ENCODE assay signal across 18 cellular contexts in the genomic region with DNA sequence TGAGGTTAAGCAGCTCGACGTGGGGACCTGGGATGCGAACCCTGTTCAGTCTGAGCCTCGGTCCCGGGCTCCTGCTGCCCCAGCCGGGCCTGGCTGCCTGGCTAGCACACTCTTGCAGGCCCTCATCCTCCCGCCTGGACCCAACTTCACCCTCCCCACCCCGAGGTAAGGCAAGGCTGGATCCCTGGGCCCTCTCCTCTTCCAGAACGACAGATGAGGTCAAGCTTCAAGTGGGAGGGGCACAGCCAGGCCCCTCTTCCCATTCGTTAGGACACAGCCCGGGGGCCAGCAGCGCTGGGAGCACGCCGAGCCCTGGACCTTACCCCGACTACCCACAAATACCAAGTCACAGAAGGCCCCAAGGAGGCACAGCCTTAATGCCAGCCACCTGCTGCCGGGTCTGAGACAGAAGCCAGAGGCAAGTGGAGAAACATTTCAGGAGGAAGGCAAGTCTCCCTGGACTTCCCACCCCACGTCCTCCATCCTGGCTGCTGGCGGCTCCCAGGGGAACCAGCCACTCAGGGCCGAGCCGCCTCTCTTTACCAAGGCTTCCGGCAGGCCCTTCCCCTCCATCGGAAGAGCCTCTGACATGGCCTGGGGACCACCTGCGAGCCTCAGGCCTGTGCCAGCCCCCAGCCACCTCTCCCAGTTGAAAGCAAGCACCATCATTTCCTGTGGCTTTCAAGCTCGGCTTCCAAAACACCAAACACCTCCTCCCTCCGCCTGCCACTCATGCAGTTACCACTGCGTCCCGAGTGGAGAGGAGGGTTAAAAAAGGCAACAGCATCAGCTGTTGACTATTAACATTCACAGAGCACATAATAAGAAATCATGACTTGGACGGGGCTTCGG. TPM values are rescaled to one million over a fixed set of nuclear protein-coding genes. Genes with fewer than 3 reads are reported as not detected.
DNase-seq lines count a peak whose midpoint lies in the region; ATAC-seq and TF ChIP-seq lines count a peak whose summit lies in the region.
"Had no signal": no experiment of that assay in that cellular context is flagged by ENCODE, and none has a peak within 500 bp of the region (broad histone marks: within the 10 kb centered on the region; RNA-seq: fewer than 3 reads in every experiment).

No MANE protein-coding gene starts in this region.

- H3K4me3 ChIP-seq in heart right ventricle (peak overlapping the region in 1 of 10 donors; percentile 5), tibial artery (no peak overlapping the region)
- H3K4me3 ChIP-seq: breast epithelium, lung, SJCRH30, stomach had no signal

- no peak overlapping the region for H3K27ac ChIP-seq in heart right ventricle
- H3K27ac ChIP-seq in tibial artery: no peak overlapping the region
- H3K27ac ChIP-seq: breast epithelium, SJCRH30, stomach had no signal

- no peaks in the 10 kb centered on the region for H3K9me3 ChIP-seq in heart right ventricle
- H3K9me3 ChIP-seq in tibial artery: no peaks in the 10 kb centered on the region
- H3K9me3 ChIP-seq: breast epithelium, SJCRH30, stomach had no signal

- H3K27me3 Mint-ChIP-seq in activated naive CD8-positive, alpha-beta T cell treated with anti-CD3 and anti-CD28 coated beads, Interleukin-2, amount 10 ng/mL, durations not matched to agents 7 days and 5 days: no peaks in the 10 kb centered on the region
- H3K27me3 Mint-ChIP-seq in natural killer cell (ENCODE audit: low read depth in 2 of 2): peaks cover 0 to 9% of the 10 kb centered on the region in 2 donors
- H3K27me3 Mint-ChIP-seq: CD4-positive, alpha-beta T cell had no signal

- ATAC-seq in heart right ventricle: no peak
- ATAC-seq in activated naive CD8-positive, alpha-beta T cell treated with anti-CD3 and anti-CD28 coated beads, Interleukin-2, amount 10 ng/mL, durations not matched to agents 7 days and 5 days (ENCODE audit: low read depth): peak; percentile 63
- ATAC-seq in natural killer cell: peak; percentile 55 to 82 (median 60)

- H3K36me3 ChIP-seq in heart right ventricle (no peaks in the 10 kb centered on the region), tibial artery (no peaks in the 10 kb centered on the region)
- H3K36me3 ChIP-seq: breast epithelium, SJCRH30 had no signal

- POLR2A ChIA-PET in activated naive CD8-positive, alpha-beta T cell treated with anti-CD3 and anti-CD28 coated beads, Interleukin-2, amount 10 ng/mL, durations not matched to agents 7 days and 5 days (lab: Charles Lee): no interaction called here

- intact Hi-C loops in cardiac septum (cut with DNase I): no loop called here
- intact Hi-C loops in heart right ventricle (cut with DNase I): no loop called here
- intact Hi-C loops in natural killer cell (cut with micrococcal nuclease): no loop called here
- intact Hi-C loops in tibial artery (cut with DNase I; ENCODE audit: low total_unique reads): no loop called here

- no peak overlapping the region for H3K27ac Mint-ChIP-seq in activated naive CD8-positive, alpha-beta T cell treated with anti-CD3 and anti-CD28 coated beads, Interleukin-2, amount 10 ng/mL, durations not matched to agents 7 days and 5 days
- peak overlapping the region; percentile 72 to 73 for H3K27ac Mint-ChIP-seq in natural killer cell
- H3K27ac Mint-ChIP-seq: CD4-positive, alpha-beta T cell had no signal

- DNase-seq in cardiac septum (ENCODE audit: low spot score) (peak; percentile 73), heart right ventricle (no peak), natural killer cell (no peak), tibial artery (peak; percentile 14 to 41), NCI-H1105 treated with DMSO at 0.1 percent for 48 hours (lab: John Stamatoyannopoulos, UW) (no peak), NCI-H1105 (lab: John Stamatoyannopoulos, UW) (no peak), iPS-NIHi7 (ENCODE audit: extremely low spot score) (no peak)
- DNase-seq in activated naive CD8-positive, alpha-beta T cell treated with anti-CD3 and anti-CD28 coated beads, Interleukin-2, amount 10 ng/mL, durations not matched to agents 7 days and 5 days: peak; percentile 30
- DNase-seq: activated CD4-positive, alpha-beta T cell treated with anti-CD3 and anti-CD28 coated beads for 1 hour; CD4-positive, alpha-beta T cell; NCI-H1417 treated with DMSO at 0.1 percent for 48 hours; NCI-H2171 treated with DMSO at 0.1 percent for 48 hours; NCI-H774; nephron progenitor cell; SJCRH30; stomach had no signal

- 68 to 74% methylated on average over 29 of the region's 29 CpGs for WGBS in heart right ventricle, 2 donors

- H3K27me3 ChIP-seq in heart right ventricle (peaks cover 0 to 25% (median 12%) of the 10 kb centered on the region in 7 donors), tibial artery (peaks cover 0 to 53% of the 10 kb centered on the region in 2 donors)
- H3K27me3 ChIP-seq: breast epithelium, SJCRH30 had no signal

- no peaks in the 10 kb centered on the region for H3K9me3 Mint-ChIP-seq in activated naive CD8-positive, alpha-beta T cell treated with anti-CD3 and anti-CD28 coated beads, Interleukin-2, amount 10 ng/mL, durations not matched to agents 7 days and 5 days
- H3K9me3 Mint-ChIP-seq in natural killer cell: no peaks in the 10 kb centered on the region
- H3K9me3 Mint-ChIP-seq: CD4-positive, alpha-beta T cell; nephron progenitor cell had no signal

- TF ChIP-seq CTCF in heart right ventricle (IDR thresholded peaks at IDR 0.05): no peak
- TF ChIP-seq CTCF in natural killer cell (IDR thresholded peaks at IDR 0.05): no peak
- TF ChIP-seq CTCF in tibial artery (IDR thresholded peaks at IDR 0.05): no peak

- H3K4me1 ChIP-seq in heart right ventricle (peaks cover 0 to 1% (median 0%) of the 10 kb centered on the region in 9 donors), tibial artery (no peaks in the 10 kb centered on the region)
- H3K4me1 ChIP-seq: breast epithelium, SJCRH30, stomach had no signal

- H3K36me3 Mint-ChIP-seq in activated naive CD8-positive, alpha-beta T cell treated with anti-CD3 and anti-CD28 coated beads, Interleukin-2, amount 10 ng/mL, durations not matched to agents 7 days and 5 days: no peaks in the 10 kb centered on the region
- H3K36me3 Mint-ChIP-seq in natural killer cell: no peaks in the 10 kb centered on the region

- H3K4me3 Mint-ChIP-seq in activated naive CD8-positive, alpha-beta T cell treated with anti-CD3 and anti-CD28 coated beads, Interleukin-2, amount 10 ng/mL, durations not matched to agents 7 days and 5 days: peak overlapping the region; percentile 53
- peak overlapping the region; percentile 67 for H3K4me3 Mint-ChIP-seq in natural killer cell
- H3K4me3 Mint-ChIP-seq: CD4-positive, alpha-beta T cell; nephron progenitor cell had no signal

- H3K4me1 Mint-ChIP-seq in activated naive CD8-positive, alpha-beta T cell treated with anti-CD3 and anti-CD28 coated beads, Interleukin-2, amount 10 ng/mL, durations not matched to agents 7 days and 5 days: peaks cover 14% of the 10 kb centered on the region
- peaks cover 23 to 25% of the 10 kb centered on the region in 2 donors for H3K4me1 Mint-ChIP-seq in natural killer cell

RNA-seq across cellular contexts. Expression of gene RPH3AL, which starts 59.9 kb away (rescaled TPM):
- total RNA-seq in cardiac septum (5.5 TPM), heart right ventricle (10 to 100 TPM in 1 of 10 donors, 1 to 10 TPM in 9; 3.6 to 11.1 (median 6.2) TPM), natural killer cell (1 to 10 TPM; 7.2 to 9.9 (median 7.9) TPM)
- 1 to 10 TPM; 4.5 to 6.4 TPM for polyA plus RNA-seq in heart right ventricle
- total RNA-seq in activated naive CD8-positive, alpha-beta T cell treated with anti-CD3 and anti-CD28 coated beads, Interleukin-2, amount 10 ng/mL, durations not matched to agents 7 days and 5 days: 1 to 10 TPM; 2.1 to 2.7 TPM

Comparison
In these comparisons a context has a peak if more than half of its experiments do, and no peak if none do; other contexts are left out.
1. DNase-seq: peak in cardiac septum (single experiment), activated naive CD8-positive, alpha-beta T cell treated with anti-CD3 and anti-CD28 coated beads, Interleukin-2, amount 10 ng/mL, durations not matched to agents 7 days and 5 days (single experiment) and tibial artery (2 of 2); none in heart right ventricle (0 of 2), natural killer cell (single experiment), NCI-H1105 treated with DMSO at 0.1 percent for 48 hours (single experiment), NCI-H1105 (single experiment) and iPS-NIHi7 (single experiment).
2. ATAC-seq: peak in activated naive CD8-positive, alpha-beta T cell treated with anti-CD3 and anti-CD28 coated beads, Interleukin-2, amount 10 ng/mL, durations not matched to agents 7 days and 5 days (single experiment) and natural killer cell (3 of 3); none in heart right ventricle (0 of 8).